8 cellular contexts compared by ENCODE assay signal in genomic region chr12:94762259-94762942, GRCh38.
A peak's percentile ranks its signal among the peaks of the same experiment; 100 is the strongest.
DNase-seq lines count a peak whose midpoint lies in the region; ATAC-seq and TF ChIP-seq lines count a peak whose summit lies in the region.

No MANE protein-coding gene starts in this region.

- CTCF ChIA-PET in PC-3 (lab: Charles Lee): interaction anchor here (0.7 to 1.4 kb wide), 2 partner anchors 58 to 113 kb away, joined by 3 to 4 read pairs; no protein-coding TSS in a partner anchor

- H3K4me3 ChIP-seq in PC-3 (ENCODE audit: low read length): no peak overlapping the region
- H3K4me3 ChIP-seq in coronary artery: no peak overlapping the region

- intact Hi-C loops in activated CD4-positive, alpha-beta T cell treated with anti-CD3 and anti-CD28 coated beads, Interleukin-2, amount 10 ng/mL, durations not matched to agents 24 days and 14 days (cut with micrococcal nuclease): loop anchor here (10.0 kb wide), 1 partner anchor 618 kb away; the partner anchor contains the start of gene PLXNC1
- intact Hi-C loops in PC-3 (cut with micrococcal nuclease): loop anchor here (2.0 to 10.0 kb wide), 4 partner anchors 110 to 574 kb away; partner anchors contain the start of gene TMCC3

- H3K27me3 Mint-ChIP-seq in activated CD4-positive, alpha-beta T cell treated with anti-CD3 and anti-CD28 coated beads, Interleukin-2, amount 10 ng/mL, durations not matched to agents 24 days and 14 days: peaks cover 8% of the 10 kb centered on the region

- no peaks in the 10 kb centered on the region for H3K9me2 ChIP-seq in PC-3 (replicated peaks; ENCODE audit: low read length)

- no TSS peak for BruUV-seq in PC-3 (replicated peaks; lab: Mats Ljungman, UMichigan)

- H3K27ac ChIP-seq in PC-3 (ENCODE audit: low read length) (peak overlapping the region; percentile 82), coronary artery (no peak overlapping the region)

- POLR2A ChIA-PET in PC-3 (lab: Charles Lee; ENCODE audit: unreplicated experiment): interaction anchor here (0.6 kb wide), 1 partner anchor 650 kb away, joined by 3 read pairs; no protein-coding TSS in a partner anchor

- TF ChIP-seq CTCF in PC-3 (conservative IDR thresholded peaks at IDR 0.05; ENCODE audit: low read depth, low read length) (no peak), coronary artery (IDR thresholded peaks at IDR 0.05) (no peak)

- no peaks in the 10 kb centered on the region for H3K9me3 Mint-ChIP-seq in activated CD4-positive, alpha-beta T cell treated with anti-CD3 and anti-CD28 coated beads, Interleukin-2, amount 10 ng/mL, durations not matched to agents 24 days and 14 days
- no peaks in the 10 kb centered on the region for H3K9me3 Mint-ChIP-seq in stimulated activated effector memory CD8-positive, alpha-beta T cell treated with anti-CD3 and anti-CD28 coated beads, Interleukin-12 subunit alpha, Interleukin-12 subunit beta, amount 100 ng/mL, for 72 hours

- H3K36me3 Mint-ChIP-seq in activated CD4-positive, alpha-beta T cell treated with anti-CD3 and anti-CD28 coated beads, Interleukin-2, amount 10 ng/mL, durations not matched to agents 24 days and 14 days (ENCODE audit: low read depth): no peaks in the 10 kb centered on the region
- H3K36me3 Mint-ChIP-seq in stimulated activated effector memory CD8-positive, alpha-beta T cell treated with anti-CD3 and anti-CD28 coated beads, Interleukin-12 subunit alpha, Interleukin-12 subunit beta, amount 100 ng/mL, for 72 hours: no peaks in the 10 kb centered on the region

- no peak overlapping the region for H3K4me3 Mint-ChIP-seq in activated CD4-positive, alpha-beta T cell treated with anti-CD3 and anti-CD28 coated beads, Interleukin-2, amount 10 ng/mL, durations not matched to agents 24 days and 14 days
- H3K4me3 Mint-ChIP-seq in stimulated activated effector memory CD8-positive, alpha-beta T cell treated with anti-CD3 and anti-CD28 coated beads, Interleukin-12 subunit alpha, Interleukin-12 subunit beta, amount 100 ng/mL, for 72 hours: no peak overlapping the region

- H2AFZ ChIP-seq in PC-3 (ENCODE audit: low read length): no peak overlapping the region

- ATAC-seq in HG02763 (IDR thresholded peaks at IDR 0.05; ENCODE audit: unreplicated experiment): peak; percentile 83
- ATAC-seq in PC-3: peak; percentile 53
- ATAC-seq in stimulated activated effector memory CD8-positive, alpha-beta T cell treated with anti-CD3 and anti-CD28 coated beads, Interleukin-12 subunit alpha, Interleukin-12 subunit beta, amount 100 ng/mL, for 72 hours: peak; percentile 83

- no peaks in the 10 kb centered on the region for H3K27me3 ChIP-seq in PC-3 (ENCODE audit: low read length)

- no peaks in the 10 kb centered on the region for H3K36me3 ChIP-seq in PC-3 (ENCODE audit: low read depth, low read length)

- no peaks in the 10 kb centered on the region for H3K79me2 ChIP-seq in PC-3 (ENCODE audit: low read length)

- no peaks in the 10 kb centered on the region for H3K9me3 ChIP-seq in PC-3 (ENCODE audit: low read length)

- H3K27ac Mint-ChIP-seq in activated CD4-positive, alpha-beta T cell treated with anti-CD3 and anti-CD28 coated beads, Interleukin-2, amount 10 ng/mL, durations not matched to agents 24 days and 14 days: peak overlapping the region; percentile 20
- no peak overlapping the region for H3K27ac Mint-ChIP-seq in stimulated activated effector memory CD8-positive, alpha-beta T cell treated with anti-CD3 and anti-CD28 coated beads, Interleukin-12 subunit alpha, Interleukin-12 subunit beta, amount 100 ng/mL, for 72 hours

- no peak for DNase-seq in activated CD4-positive, alpha-beta T cell treated with anti-CD3 and anti-CD28 coated beads, Interleukin-2, amount 10 ng/mL, durations not matched to agents 24 days and 14 days
- no peak for DNase-seq in activated CD4-positive, alpha-beta T cell treated with anti-CD3 and anti-CD28 coated beads for 4 hours
- DNase-seq in PC-3 (peak; percentile 66), NCI-H69 (lab: John Stamatoyannopoulos, UW) (no peak), C1 segment of cervical spinal cord (lab: John Stamatoyannopoulos, UW) (no peak), coronary artery (ENCODE audit: low spot score) (no peak)
- no peak for DNase-seq in stimulated activated effector memory CD8-positive, alpha-beta T cell treated with anti-CD3 and anti-CD28 coated beads, Interleukin-12 subunit alpha, Interleukin-12 subunit beta, amount 100 ng/mL, for 72 hours (ENCODE audit: low spot score in 2 of 2)

- H3K4me1 ChIP-seq in PC-3 (ENCODE audit: insufficient read depth, low read length): peaks cover 24% of the 10 kb centered on the region

- H3K4me2 ChIP-seq in PC-3 (ENCODE audit: low read length): peak overlapping the region; percentile 44

- no peaks in the 10 kb centered on the region for H3F3A ChIP-seq in PC-3 (ENCODE audit: low read length, unreplicated experiment)

- H3K4me1 Mint-ChIP-seq in activated CD4-positive, alpha-beta T cell treated with anti-CD3 and anti-CD28 coated beads, Interleukin-2, amount 10 ng/mL, durations not matched to agents 24 days and 14 days: peaks cover 13% of the 10 kb centered on the region
- H3K4me1 Mint-ChIP-seq in stimulated activated effector memory CD8-positive, alpha-beta T cell treated with anti-CD3 and anti-CD28 coated beads, Interleukin-12 subunit alpha, Interleukin-12 subunit beta, amount 100 ng/mL, for 72 hours: peaks cover 21% of the 10 kb centered on the region

- H3K9ac ChIP-seq in PC-3 (ENCODE audit: low read length): peak overlapping the region; percentile 35; the same call in 1 of the 2 replicates

- H4K20me1 ChIP-seq in PC-3 (ENCODE audit: low read length): no peaks in the 10 kb centered on the region
